In genomic region chr20:53621482-53622246, GRCh38 we compare ENCODE assay signal across 8 cellular contexts. TPM values are rescaled to one million over a fixed set of nuclear protein-coding genes. Genes with fewer than 3 reads are reported as not detected.
A peak's percentile ranks its signal among the peaks of the same experiment; 100 is the strongest.
DNase-seq lines count a peak whose midpoint lies in the region; ATAC-seq, FAIRE-seq and TF ChIP-seq lines count a peak whose summit lies in the region.

No MANE protein-coding gene starts in this region.

- H4K20me1 ChIP-seq in OCI-LY1 (ENCODE audit: insufficient read depth, low read length) = no peaks in the 10 kb centered on the region

- H2AFZ ChIP-seq in OCI-LY1 (ENCODE audit: low read length) = no peak overlapping the region

- H3K9me3 ChIP-seq in OCI-LY1 (ENCODE audit: low read length) = no peaks in the 10 kb centered on the region
- no peaks in the 10 kb centered on the region for H3K9me3 ChIP-seq in breast epithelium

- FAIRE-seq in A204.1 (lab: Jason Lieb, UNC) = peak; percentile 99

- H3K27me3 ChIP-seq in OCI-LY1 (ENCODE audit: insufficient read depth, low read length) (no peaks in the 10 kb centered on the region), breast epithelium (no peaks in the 10 kb centered on the region)

- intact Hi-C loops in breast epithelium (cut with DNase I; ENCODE audit: low total_unique reads) = no loop called here

- no peak for TF ChIP-seq CTCF in OCI-LY1 (IDR thresholded peaks at IDR 0.05; ENCODE audit: low read length)
- TF ChIP-seq CTCF in breast epithelium (IDR thresholded peaks at IDR 0.05) = no peak

- peak overlapping the region; percentile 70 for H3K4me2 ChIP-seq in OCI-LY1 (ENCODE audit: low read length)

- peaks cover 76% of the 10 kb centered on the region for H3K4me1 ChIP-seq in OCI-LY1 (ENCODE audit: insufficient read depth, low read length, severe bottlenecking)
- peaks cover 0 to 15% of the 10 kb centered on the region in 2 donors for H3K4me1 ChIP-seq in breast epithelium

- ATAC-seq in GM18502 (IDR thresholded peaks at IDR 0.05; ENCODE audit: poor library complexity, unreplicated experiment) (peak; percentile 44), left lobe of liver (peak; percentile 54), GM21619 (IDR thresholded peaks at IDR 0.05; ENCODE audit: unreplicated experiment) (no peak), GM21786 (IDR thresholded peaks at IDR 0.05; ENCODE audit: unreplicated experiment) (no peak)

- peak overlapping the region; percentile 28 for H3K4me3 ChIP-seq in OCI-LY1 (ENCODE audit: low read depth, low read length, poor library complexity, severe bottlenecking)
- no peak overlapping the region for H3K4me3 ChIP-seq in breast epithelium

- H3K27ac ChIP-seq in OCI-LY1 (ENCODE audit: low read depth, low read length, poor library complexity, severe bottlenecking) = peak overlapping the region; percentile 98
- peak overlapping the region; percentile 83 to 93 for H3K27ac ChIP-seq in breast epithelium
- H3K27ac ChIP-seq in substantia nigra (ENCODE audit: low read depth, low read length, poor library complexity, severe bottlenecking) = peak overlapping the region; percentile 23

- H3K79me2 ChIP-seq in OCI-LY1 (ENCODE audit: insufficient read depth, low read length) = no peaks in the 10 kb centered on the region

- H3K36me3 ChIP-seq in OCI-LY1 (ENCODE audit: insufficient read depth, low read length) (no peaks in the 10 kb centered on the region), breast epithelium (no peaks in the 10 kb centered on the region)

- no peak for TF ChIP-seq POLR2A in breast epithelium (IDR thresholded peaks at IDR 0.05)

- H3F3A ChIP-seq in OCI-LY1 (ENCODE audit: insufficient read depth, low read length) = peaks cover 13% of the 10 kb centered on the region

- H3K9ac ChIP-seq in OCI-LY1 (ENCODE audit: low read length) = peak overlapping the region; percentile 62

- no peaks in the 10 kb centered on the region for H3K9me2 ChIP-seq in OCI-LY1 (ENCODE audit: low read depth, low read length)

- DNase-seq in breast epithelium (ENCODE audit: low spot score in 2 of 2) (peak in 1 of 2 donors; percentile 50), left lobe of liver (ENCODE audit: low spot score) (peak; percentile 64), substantia nigra (lab: John Stamatoyannopoulos, UW) (peak in 3 of 49 donors; percentile 7 to 21 (median 13))

RNA-seq across cellular contexts. Expression of gene ZNF217, which starts 28.0 kb away (rescaled TPM):
- total RNA-seq in breast epithelium (10 to 100 TPM; 22.4 to 54.7 (median 48.3) TPM), left lobe of liver (11.1 TPM)

Comparison
In these comparisons a context has a peak if more than half of its experiments do, and no peak if none do; other contexts are left out.
1. ATAC-seq: peak in GM18502 (single experiment) and left lobe of liver (single experiment); none in GM21619 (single experiment) and GM21786 (single experiment).
2. H3K27ac ChIP-seq: peak in every context shown above with its lines; median percentile 98 in OCI-LY1; 88 in breast epithelium; 23 in substantia nigra.